Comparison of ENCODE assay signal across 14 cellular contexts in genomic region chr3:48406443-48407431, GRCh38. TPM values are rescaled to one million over a fixed set of nuclear protein-coding genes. Genes with fewer than 3 reads are reported as not detected.
DNase-seq lines count a peak whose midpoint lies in the region.
"Had no signal": no experiment of that assay in that cellular context is flagged by ENCODE, and none has a peak within 500 bp of the region (broad histone marks: within the 10 kb centered on the region; RNA-seq: fewer than 3 reads in every experiment).

No MANE protein-coding gene starts in this region.

- H3K4me3 Mint-ChIP-seq in activated T-helper 2 cell treated with anti-CD3 and anti-CD28 coated beads, Interferon-gamma antibody, Interleukin-2, Interleukin-4, amounts not matched to agents 10 μg/mL and 5 μg/mL and 100 μg/mL, durations not matched to agents 14 hours and 24 hours and 36 hours (ENCODE audit: low read depth), result no peak overlapping the region
- H3K4me3 Mint-ChIP-seq: immature natural killer cell had no signal

- no peak overlapping the region for H3K27ac Mint-ChIP-seq in activated T-helper 2 cell treated with anti-CD3 and anti-CD28 coated beads, Interferon-gamma antibody, Interleukin-2, Interleukin-4, amounts not matched to agents 10 μg/mL and 5 μg/mL and 100 μg/mL, durations not matched to agents 14 hours and 24 hours and 36 hours
- H3K27ac Mint-ChIP-seq: immature natural killer cell had no signal

- H3K4me1 Mint-ChIP-seq in activated T-helper 2 cell treated with anti-CD3 and anti-CD28 coated beads, Interferon-gamma antibody, Interleukin-2, Interleukin-4, amounts not matched to agents 10 μg/mL and 5 μg/mL and 100 μg/mL, durations not matched to agents 14 hours and 24 hours and 36 hours (ENCODE audit: low read depth), result no peaks in the 10 kb centered on the region
- H3K4me1 Mint-ChIP-seq: immature natural killer cell had no signal

- DNase-seq in stimulated activated CD4-positive, alpha-beta T cell treated with anti-CD3 and anti-CD28 coated beads, Interleukin-4, amount 100 ng/mL, for 24 hours, result peak; percentile 2
- no peak for DNase-seq in stimulated activated CD4-positive, alpha-beta T cell treated with anti-CD3 and anti-CD28 coated beads, Interleukin-1b, Interleukin-23, amount 100 ng/mL, for 48 hours
- peak; percentile 4 for DNase-seq in activated T-helper 2 cell treated with anti-CD3 and anti-CD28 coated beads, Interferon-gamma antibody, Interleukin-2, Interleukin-4, amounts not matched to agents 10 μg/mL and 5 μg/mL and 100 μg/mL, durations not matched to agents 14 hours and 24 hours and 36 hours (ENCODE audit: low spot score)
- DNase-seq in mucosa of gallbladder (ENCODE audit: low spot score) (peak; percentile 8), NCI-H2107 (lab: John Stamatoyannopoulos, UW) (no peak), DMS 273 treated with DMSO at 0.1 percent for 48 hours (lab: John Stamatoyannopoulos, UW) (no peak), KG1 (lab: John Stamatoyannopoulos, UW) (no peak), hepatic stellate cell (ENCODE audit: low spot score) (no peak)
- DNase-seq: activated CD4-positive, CD25-positive, alpha-beta regulatory T cell treated with anti-CD3 and anti-CD28 coated beads, Interleukin-2, amount 50 U/mL, for 72 hours; cortex of kidney; immature natural killer cell; NCI-H2029 treated with DMSO at 0.1 percent for 48 hours had no signal

- H3K36me3 Mint-ChIP-seq in activated T-helper 2 cell treated with anti-CD3 and anti-CD28 coated beads, Interferon-gamma antibody, Interleukin-2, Interleukin-4, amounts not matched to agents 10 μg/mL and 5 μg/mL and 100 μg/mL, durations not matched to agents 14 hours and 24 hours and 36 hours (ENCODE audit: low read depth), result no peaks in the 10 kb centered on the region
- H3K36me3 Mint-ChIP-seq: activated naive CD4-positive, alpha-beta T cell treated with anti-CD3 and anti-CD28 coated beads, Interleukin-2, amount 50 U/mL, for 72 hours; immature natural killer cell had no signal

- no peaks in the 10 kb centered on the region for H3K27me3 Mint-ChIP-seq in activated T-helper 2 cell treated with anti-CD3 and anti-CD28 coated beads, Interferon-gamma antibody, Interleukin-2, Interleukin-4, amounts not matched to agents 10 μg/mL and 5 μg/mL and 100 μg/mL, durations not matched to agents 14 hours and 24 hours and 36 hours (ENCODE audit: low read depth)

- intact Hi-C loops in activated T-helper 2 cell treated with anti-CD3 and anti-CD28 coated beads, Interferon-gamma antibody, Interleukin-2, Interleukin-4, amounts not matched to agents 10 μg/mL and 5 μg/mL and 100 μg/mL, durations not matched to agents 14 hours and 24 hours and 36 hours (cut with micrococcal nuclease), result no loop called here

- H3K9me3 Mint-ChIP-seq in activated T-helper 2 cell treated with anti-CD3 and anti-CD28 coated beads, Interferon-gamma antibody, Interleukin-2, Interleukin-4, amounts not matched to agents 10 μg/mL and 5 μg/mL and 100 μg/mL, durations not matched to agents 14 hours and 24 hours and 36 hours, result no peaks in the 10 kb centered on the region
- H3K9me3 Mint-ChIP-seq: activated naive CD4-positive, alpha-beta T cell treated with anti-CD3 and anti-CD28 coated beads, Interleukin-2, amount 50 U/mL, for 72 hours; immature natural killer cell had no signal

RNA-seq across cellular contexts. Expression of gene PLXNB1, which starts 23.1 kb away (rescaled TPM):
- 6.8 and 7.0 TPM in 2 replicates for total RNA-seq in activated T-helper 2 cell treated with anti-CD3 and anti-CD28 coated beads, Interferon-gamma antibody, Interleukin-2, Interleukin-4, amounts not matched to agents 10 μg/mL and 5 μg/mL and 100 μg/mL, durations not matched to agents 14 hours and 24 hours and 36 hours
- 257 TPM for total RNA-seq in mucosa of gallbladder

RNA-seq across cellular contexts. Expression of gene CCDC51, which starts 33.2 kb away (rescaled TPM):
- total RNA-seq in activated T-helper 2 cell treated with anti-CD3 and anti-CD28 coated beads, Interferon-gamma antibody, Interleukin-2, Interleukin-4, amounts not matched to agents 10 μg/mL and 5 μg/mL and 100 μg/mL, durations not matched to agents 14 hours and 24 hours and 36 hours, result 22.2 and 23.7 TPM in 2 replicates
- total RNA-seq in mucosa of gallbladder, result 10.1 TPM

RNA-seq across cellular contexts. Expression of gene TMA7, which starts 33.3 kb away (rescaled TPM):
- 270 and 289 TPM in 2 replicates for total RNA-seq in activated T-helper 2 cell treated with anti-CD3 and anti-CD28 coated beads, Interferon-gamma antibody, Interleukin-2, Interleukin-4, amounts not matched to agents 10 μg/mL and 5 μg/mL and 100 μg/mL, durations not matched to agents 14 hours and 24 hours and 36 hours
- 165 TPM for total RNA-seq in mucosa of gallbladder

RNA-seq across cellular contexts. Expression of gene FBXW12, which starts 34.7 kb away (rescaled TPM):
- 0.14 TPM in 1 of 2 replicates, not detected in the other for total RNA-seq in activated T-helper 2 cell treated with anti-CD3 and anti-CD28 coated beads, Interferon-gamma antibody, Interleukin-2, Interleukin-4, amounts not matched to agents 10 μg/mL and 5 μg/mL and 100 μg/mL, durations not matched to agents 14 hours and 24 hours and 36 hours
- not detected for total RNA-seq in mucosa of gallbladder
- total RNA-seq: activated naive CD4-positive, alpha-beta T cell treated with anti-CD3 and anti-CD28 coated beads, Interleukin-2, amount 50 U/mL, for 72 hours; mucosa of descending colon had no signal

RNA-seq across cellular contexts. Expression of gene ATRIP, which starts 39.8 kb away (rescaled TPM):
- 16.9 and 17.5 TPM in 2 replicates for total RNA-seq in activated T-helper 2 cell treated with anti-CD3 and anti-CD28 coated beads, Interferon-gamma antibody, Interleukin-2, Interleukin-4, amounts not matched to agents 10 μg/mL and 5 μg/mL and 100 μg/mL, durations not matched to agents 14 hours and 24 hours and 36 hours
- 4.6 TPM for total RNA-seq in mucosa of gallbladder

Comparison
In these comparisons a context has a peak if more than half of its experiments do, and no peak if none do; other contexts are left out.
1. DNase-seq: peak in stimulated activated CD4-positive, alpha-beta T cell treated with anti-CD3 and anti-CD28 coated beads, Interleukin-4, amount 100 ng/mL, for 24 hours (single experiment), activated T-helper 2 cell treated with anti-CD3 and anti-CD28 coated beads, Interferon-gamma antibody, Interleukin-2, Interleukin-4, amounts not matched to agents 10 μg/mL and 5 μg/mL and 100 μg/mL, durations not matched to agents 14 hours and 24 hours and 36 hours (single experiment) and mucosa of gallbladder (single experiment); none in stimulated activated CD4-positive, alpha-beta T cell treated with anti-CD3 and anti-CD28 coated beads, Interleukin-1b, Interleukin-23, amount 100 ng/mL, for 48 hours (single experiment), NCI-H2107 (single experiment), DMS 273 treated with DMSO at 0.1 percent for 48 hours (single experiment), KG1 (single experiment) and hepatic stellate cell (single experiment).
2. RNA of gene PLXNB1, which starts 23.1 kb away (total RNA-seq): 257 TPM in mucosa of gallbladder (single experiment); 6.8 to 7.0 TPM in activated T-helper 2 cell treated with anti-CD3 and anti-CD28 coated beads, Interferon-gamma antibody, Interleukin-2, Interleukin-4, amounts not matched to agents 10 μg/mL and 5 μg/mL and 100 μg/mL, durations not matched to agents 14 hours and 24 hours and 36 hours; every median in the first group is over 10 times any median in the second.